7 cellular contexts compared by ENCODE assay signal in genomic region chr12:73699318-73699717, GRCh38.
"Had no signal": no experiment of that assay in that cellular context is flagged by ENCODE, and none has a peak within 500 bp of the region (broad histone marks: within the 10 kb centered on the region; RNA-seq: fewer than 3 reads in every experiment).

No MANE protein-coding gene starts in this region.

- H3K27me3 Mint-ChIP-seq: IgD-negative memory B cell had no signal

- H3K27ac Mint-ChIP-seq: IgD-negative memory B cell had no signal

- ATAC-seq: HepG2, K562 had no signal

- H3K4me3 Mint-ChIP-seq: IgD-negative memory B cell had no signal

- DNase-seq: IMR-90, KBM-7, KG1 had no signal

- H3K4me3 ChIP-seq: K562 had no signal

- H3K27ac ChIP-seq: HL-60 had no signal

- H3K4me1 Mint-ChIP-seq: IgD-negative memory B cell had no signal
